2 cellular contexts compared by ENCODE assay signal in the genomic region with DNA sequence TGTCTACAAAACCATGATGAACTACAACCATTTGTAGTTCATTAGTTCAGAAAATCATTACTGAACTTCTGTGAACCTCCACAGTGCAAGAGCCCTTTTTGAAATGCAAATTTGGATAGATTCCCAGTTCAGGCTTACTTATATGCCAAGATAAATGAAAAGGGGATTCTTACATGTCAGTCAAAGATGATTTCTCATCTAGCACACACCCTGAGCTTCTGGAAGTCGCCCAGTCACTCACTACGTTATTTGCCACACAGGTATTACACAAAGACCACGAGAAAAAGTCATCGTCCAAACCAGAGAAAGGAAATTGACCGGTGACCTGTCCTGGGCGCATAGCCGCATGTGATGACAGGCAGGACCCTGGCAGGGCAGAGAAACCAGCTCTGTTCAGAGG.
TF ChIP-seq lines count a peak whose summit lies in the region.

No MANE protein-coding gene starts in this region.

TF ChIP-seq in liver, 16 proteins besides CTCF, POLR2A, EP300 and RAD21:
- no peak for TF ChIP-seq TAF1 (conservative IDR thresholded peaks at IDR 0.05)
- TF ChIP-seq, protein P1, sequence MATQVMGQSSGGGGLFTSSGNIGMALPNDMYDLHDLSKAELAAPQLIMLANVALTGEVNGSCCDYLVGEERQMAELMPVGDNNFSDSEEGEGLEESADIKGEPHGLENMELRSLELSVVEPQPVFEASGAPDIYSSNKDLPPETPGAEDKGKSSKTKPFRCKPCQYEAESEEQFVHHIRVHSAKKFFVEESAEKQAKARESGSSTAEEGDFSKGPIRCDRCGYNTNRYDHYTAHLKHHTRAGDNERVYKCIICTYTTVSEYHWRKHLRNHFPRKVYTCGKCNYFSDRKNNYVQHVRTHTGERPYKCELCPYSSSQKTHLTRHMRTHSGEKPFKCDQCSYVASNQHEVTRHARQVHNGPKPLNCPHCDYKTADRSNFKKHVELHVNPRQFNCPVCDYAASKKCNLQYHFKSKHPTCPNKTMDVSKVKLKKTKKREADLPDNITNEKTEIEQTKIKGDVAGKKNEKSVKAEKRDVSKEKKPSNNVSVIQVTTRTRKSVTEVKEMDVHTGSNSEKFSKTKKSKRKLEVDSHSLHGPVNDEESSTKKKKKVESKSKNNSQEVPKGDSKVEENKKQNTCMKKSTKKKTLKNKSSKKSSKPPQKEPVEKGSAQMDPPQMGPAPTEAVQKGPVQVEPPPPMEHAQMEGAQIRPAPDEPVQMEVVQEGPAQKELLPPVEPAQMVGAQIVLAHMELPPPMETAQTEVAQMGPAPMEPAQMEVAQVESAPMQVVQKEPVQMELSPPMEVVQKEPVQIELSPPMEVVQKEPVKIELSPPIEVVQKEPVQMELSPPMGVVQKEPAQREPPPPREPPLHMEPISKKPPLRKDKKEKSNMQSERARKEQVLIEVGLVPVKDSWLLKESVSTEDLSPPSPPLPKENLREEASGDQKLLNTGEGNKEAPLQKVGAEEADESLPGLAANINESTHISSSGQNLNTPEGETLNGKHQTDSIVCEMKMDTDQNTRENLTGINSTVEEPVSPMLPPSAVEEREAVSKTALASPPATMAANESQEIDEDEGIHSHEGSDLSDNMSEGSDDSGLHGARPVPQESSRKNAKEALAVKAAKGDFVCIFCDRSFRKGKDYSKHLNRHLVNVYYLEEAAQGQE (IDR thresholded peaks at IDR 0.05): peak; percentile 45
- TF ChIP-seq FOXA1 (IDR thresholded peaks at IDR 0.05): peak; percentile 60
- peak; percentile 8 for TF ChIP-seq FOXA2 (IDR thresholded peaks at IDR 0.05)
- peak; percentile 92 for TF ChIP-seq RXRA (IDR thresholded peaks at IDR 0.05)
- peak; percentile 68 to 80 for TF ChIP-seq HNF4A (conservative IDR thresholded peaks at IDR 0.05)
- peak; percentile 78 for TF ChIP-seq MAX (IDR thresholded peaks at IDR 0.05)
- TF ChIP-seq, protein P2, sequence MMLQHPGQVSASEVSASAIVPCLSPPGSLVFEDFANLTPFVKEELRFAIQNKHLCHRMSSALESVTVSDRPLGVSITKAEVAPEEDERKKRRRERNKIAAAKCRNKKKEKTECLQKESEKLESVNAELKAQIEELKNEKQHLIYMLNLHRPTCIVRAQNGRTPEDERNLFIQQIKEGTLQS (IDR thresholded peaks at IDR 0.05): peak; percentile 85
- TF ChIP-seq EGR1 (IDR thresholded peaks at IDR 0.05; ENCODE audit: low read depth in 2 of 2): peak in 1 of 2 donors; percentile 47
- peak; percentile 80 for TF ChIP-seq ZBTB33 (IDR thresholded peaks at IDR 0.05)
- TF ChIP-seq NR2F2 (IDR thresholded peaks at IDR 0.05): no peak
- TF ChIP-seq JUND (IDR thresholded peaks at IDR 0.05): peak in 1 of 2 donors; percentile 59
- no peak for TF ChIP-seq HNF4G (IDR thresholded peaks at IDR 0.05)
- peak; percentile 68 for TF ChIP-seq SP1 (IDR thresholded peaks at IDR 0.05)
- no peak for TF ChIP-seq GABPA (IDR thresholded peaks at IDR 0.05 in 1 of 2, conservative IDR thresholded peaks at IDR 0.05 in 1 of 2)
- TF ChIP-seq YY1 (IDR thresholded peaks at IDR 0.05): peak; percentile 63
TF ChIP-seq in liver: peak in this region for 12.

TF ChIP-seq in HepG2, 621 proteins besides CTCF, POLR2A, EP300 and RAD21:
- no peak for TF ChIP-seq ZNF24 (IDR thresholded peaks at IDR 0.05)
- TF ChIP-seq, protein P3, sequence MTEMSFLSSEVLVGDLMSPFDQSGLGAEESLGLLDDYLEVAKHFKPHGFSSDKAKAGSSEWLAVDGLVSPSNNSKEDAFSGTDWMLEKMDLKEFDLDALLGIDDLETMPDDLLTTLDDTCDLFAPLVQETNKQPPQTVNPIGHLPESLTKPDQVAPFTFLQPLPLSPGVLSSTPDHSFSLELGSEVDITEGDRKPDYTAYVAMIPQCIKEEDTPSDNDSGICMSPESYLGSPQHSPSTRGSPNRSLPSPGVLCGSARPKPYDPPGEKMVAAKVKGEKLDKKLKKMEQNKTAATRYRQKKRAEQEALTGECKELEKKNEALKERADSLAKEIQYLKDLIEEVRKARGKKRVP (CRISPR knock-in tag; IDR thresholded peaks at IDR 0.05): no peak
